Comparison of ENCODE assay signal across 18 cellular contexts in genomic region chr7:20444041-20444440, GRCh38.
"Had no signal": no experiment of that assay in that cellular context is flagged by ENCODE, and none has a peak within 500 bp of the region (broad histone marks: within the 10 kb centered on the region; RNA-seq: fewer than 3 reads in every experiment).

No MANE protein-coding gene starts in this region.

- H3K27ac ChIP-seq: breast epithelium, ovary, spleen had no signal

- ATAC-seq: esophagus mucosa; naive thymus-derived CD8-positive, alpha-beta T cell; stimulated activated naive B cell treated with anti-CD40 and anti-IgM and Interleukin-4, amounts not matched to agents 10 μg/mL and 1 μg/mL and 100 μg/mL, for 72 hours had no signal

- H3K9me3 ChIP-seq: ovary had no signal

- DNase-seq: activated CD4-positive, alpha-beta T cell treated with anti-CD3 and anti-CD28 coated beads, Interleukin-2, amount 50 U/mL, for 4 hours; activated naive CD4-positive, alpha-beta T cell; activated naive CD8-positive, alpha-beta T cell treated with anti-CD3 and anti-CD28 coated beads for 36 hours; amygdala; cortex of kidney; effector CD4-positive, alpha-beta T cell; mesendoderm; naive thymus-derived CD8-positive, alpha-beta T cell; ovary; sigmoid colon; spleen; stimulated activated CD4-positive, alpha-beta T cell treated with anti-CD3 and anti-CD28 coated beads, Interleukin-4, amount 100 ng/mL, for 4 hours; stimulated activated naive B cell treated with anti-CD40 and anti-IgM and Interleukin-4, amounts not matched to agents 10 μg/mL and 1 μg/mL and 100 μg/mL, for 72 hours; SW 1271; T-helper 2 cell had no signal

- H3K4me3 ChIP-seq: breast epithelium, ovary, sigmoid colon, spleen, tibial nerve had no signal

- H3K4me1 ChIP-seq: breast epithelium had no signal

- H3K4me1 Mint-ChIP-seq: activated naive CD8-positive, alpha-beta T cell treated with anti-CD3 and anti-CD28 coated beads for 36 hours had no signal

- H3K36me3 ChIP-seq: breast epithelium, ovary, sigmoid colon, spleen, tibial nerve had no signal

- H3K4me3 Mint-ChIP-seq: activated naive CD8-positive, alpha-beta T cell treated with anti-CD3 and anti-CD28 coated beads for 36 hours; naive thymus-derived CD8-positive, alpha-beta T cell; stimulated activated naive B cell treated with anti-CD40 and anti-IgM and Interleukin-4, amounts not matched to agents 10 μg/mL and 1 μg/mL and 100 μg/mL, for 72 hours had no signal

- H3K27ac Mint-ChIP-seq: activated naive CD8-positive, alpha-beta T cell treated with anti-CD3 and anti-CD28 coated beads for 36 hours; naive thymus-derived CD8-positive, alpha-beta T cell; stimulated activated naive B cell treated with anti-CD40 and anti-IgM and Interleukin-4, amounts not matched to agents 10 μg/mL and 1 μg/mL and 100 μg/mL, for 72 hours had no signal

- H3K27me3 ChIP-seq: breast epithelium, ovary, sigmoid colon, tibial nerve had no signal

- H3K9me3 Mint-ChIP-seq: activated naive CD8-positive, alpha-beta T cell treated with anti-CD3 and anti-CD28 coated beads for 36 hours had no signal

- H3K36me3 Mint-ChIP-seq: activated naive CD8-positive, alpha-beta T cell treated with anti-CD3 and anti-CD28 coated beads for 36 hours; naive thymus-derived CD8-positive, alpha-beta T cell; stimulated activated naive B cell treated with anti-CD40 and anti-IgM and Interleukin-4, amounts not matched to agents 10 μg/mL and 1 μg/mL and 100 μg/mL, for 72 hours had no signal
